ENCODE assay signal across 1 cellular context in genomic region chr4:112520598-112521122, GRCh38.
TF ChIP-seq lines count a peak whose summit lies in the region.

No MANE protein-coding gene starts in this region.

TF ChIP-seq in K562, 482 proteins besides CTCF, POLR2A, EP300 and RAD21 (continued from another document):
- no peak for TF ChIP-seq CTCFL (IDR thresholded peaks at IDR 0.05; ENCODE audit: borderline replicate concordance, insufficient read depth, low read depth, low read length, poor library complexity, severe bottlenecking)
